In the genomic region with DNA sequence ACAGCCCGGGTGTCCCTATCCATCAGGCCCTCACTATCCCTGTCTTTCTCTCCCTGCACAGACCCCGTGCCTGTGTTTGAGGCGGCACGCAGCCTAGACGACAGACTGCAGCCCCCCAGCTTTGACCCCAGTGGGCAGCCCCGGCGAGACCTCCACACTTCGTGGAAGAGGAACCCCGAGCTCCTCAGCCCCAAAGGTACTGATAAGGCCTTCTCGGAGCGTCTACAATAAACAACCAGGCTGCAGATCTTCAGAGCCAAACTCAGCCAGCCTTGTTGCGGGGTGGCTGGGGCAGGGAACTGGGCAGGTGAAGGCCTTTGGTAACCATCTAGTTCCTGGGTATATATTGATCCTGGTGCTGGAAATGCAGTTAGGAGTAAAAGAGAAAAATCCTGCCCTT, we compare ENCODE assay signal across 28 cellular contexts.
"Had no signal": no experiment of that assay in that cellular context is flagged by ENCODE, and none has a peak within 500 bp of the region (broad histone marks: within the 10 kb centered on the region; RNA-seq: fewer than 3 reads in every experiment).

No MANE protein-coding gene starts in this region.

- H3K4me2 ChIP-seq: neural progenitor cell had no signal

- H3K9ac ChIP-seq: neural progenitor cell had no signal

- H3K4me3 ChIP-seq: neural progenitor cell, pancreas, psoas muscle, right lobe of liver, sigmoid colon, stomach, thoracic aorta, thyroid gland, tibial nerve, upper lobe of left lung, vagina had no signal

- H3K27me3 Mint-ChIP-seq: naive thymus-derived CD8-positive, alpha-beta T cell; stimulated activated naive CD8-positive, alpha-beta T cell treated with anti-CD3 and anti-CD28 coated beads, Interleukin-15, Interleukin-2, amounts not matched to agents 100 ng/mL and 50 ng/mL, for 24 hours had no signal

- H2AFZ ChIP-seq: neural progenitor cell had no signal

- H3K4me1 Mint-ChIP-seq: naive thymus-derived CD8-positive, alpha-beta T cell; nephron progenitor cell; stimulated activated effector memory CD8-positive, alpha-beta T cell treated with anti-CD3 and anti-CD28 coated beads, Interleukin-12 subunit alpha, Interleukin-12 subunit beta, amount 100 ng/mL, for 72 hours; stimulated activated naive B cell treated with anti-CD40 and anti-IgM and Interleukin-4, amounts not matched to agents 10 μg/mL and 1 μg/mL and 100 μg/mL, for 72 hours had no signal

- H3K27me3 ChIP-seq: neural progenitor cell, neutrophil, pancreas, right lobe of liver, sigmoid colon, stomach, thyroid gland, tibial nerve, upper lobe of left lung, vagina had no signal

- FAIRE-seq: pancreas, small intestine, urothelium cell line had no signal

- H3K36me3 ChIP-seq: neural progenitor cell, neutrophil, pancreas, sigmoid colon, stomach, thoracic aorta, thyroid gland, tibial nerve, upper lobe of left lung, vagina had no signal

- DNase-seq: nephron progenitor cell; nucleus accumbens; pancreas; psoas muscle; right cardiac atrium; right lobe of liver; sigmoid colon; small intestine; stimulated activated CD4-positive, alpha-beta T cell treated with anti-CD3 and anti-CD28 coated beads, Interleukin-15, amount 100 ng/mL, for 24 hours; stimulated activated CD4-positive, alpha-beta T cell treated with anti-CD3 and anti-CD28 coated beads, Interleukin-2, amount 100 ng/mL, for 24 hours; stimulated activated CD4-positive, alpha-beta T cell treated with anti-CD3 and anti-CD28 coated beads, Interleukin-2, amount 100 ng/mL, for 48 hours; stimulated activated CD4-positive, alpha-beta T cell treated with anti-CD3 and anti-CD28 coated beads, Interleukin-4, amount 100 ng/mL, for 24 hours; stimulated activated naive B cell treated with anti-CD40 and anti-IgM and Interleukin-4, amounts not matched to agents 10 μg/mL and 1 μg/mL and 100 μg/mL, for 72 hours; stimulated activated naive CD4-positive, alpha-beta T cell treated with Interleukin-2 at 50 U/mL for 16 hours; stomach; thyroid gland; trophoblast cell; upper lobe of left lung had no signal

- H3K9me3 Mint-ChIP-seq: naive thymus-derived CD8-positive, alpha-beta T cell; natural killer cell treated with Interleukin-12 subunit alpha and Interleukin-12 subunit beta and Interleukin-15 and Interleukin-18, amount 100 ng/mL, for 72 hours; nephron progenitor cell; neural progenitor cell; stimulated activated effector memory CD8-positive, alpha-beta T cell treated with anti-CD3 and anti-CD28 coated beads, Interleukin-12 subunit alpha, Interleukin-12 subunit beta, amount 100 ng/mL, for 72 hours; stimulated activated naive CD8-positive, alpha-beta T cell treated with anti-CD3 and anti-CD28 coated beads, Interleukin-15, Interleukin-2, amounts not matched to agents 100 ng/mL and 50 ng/mL, for 24 hours had no signal

- H3K9me3 ChIP-seq: neutrophil, pancreas, psoas muscle, right lobe of liver, sigmoid colon, thoracic aorta, thyroid gland, tibial nerve, upper lobe of left lung, vagina had no signal

- H3K27ac ChIP-seq: neural progenitor cell, neutrophil, pancreas, psoas muscle, right lobe of liver, sigmoid colon, stomach, thoracic aorta, thyroid gland, tibial nerve, upper lobe of left lung, vagina had no signal

- H3K36me3 Mint-ChIP-seq: natural killer cell treated with Interleukin-12 subunit alpha and Interleukin-12 subunit beta and Interleukin-15 and Interleukin-18, amount 100 ng/mL, for 72 hours; stimulated activated effector memory CD8-positive, alpha-beta T cell treated with anti-CD3 and anti-CD28 coated beads, Interleukin-12 subunit alpha, Interleukin-12 subunit beta, amount 100 ng/mL, for 72 hours; stimulated activated naive B cell treated with anti-CD40 and anti-IgM and Interleukin-4, amounts not matched to agents 10 μg/mL and 1 μg/mL and 100 μg/mL, for 72 hours had no signal

- H3K27ac Mint-ChIP-seq: natural killer cell treated with Interleukin-12 subunit alpha and Interleukin-12 subunit beta and Interleukin-15 and Interleukin-18, amount 100 ng/mL, for 72 hours; nephron progenitor cell; neural progenitor cell; stimulated activated effector memory CD8-positive, alpha-beta T cell treated with anti-CD3 and anti-CD28 coated beads, Interleukin-12 subunit alpha, Interleukin-12 subunit beta, amount 100 ng/mL, for 72 hours; stimulated activated naive B cell treated with anti-CD40 and anti-IgM and Interleukin-4, amounts not matched to agents 10 μg/mL and 1 μg/mL and 100 μg/mL, for 72 hours; stimulated activated naive CD8-positive, alpha-beta T cell treated with anti-CD3 and anti-CD28 coated beads, Interleukin-15, Interleukin-2, amounts not matched to agents 100 ng/mL and 50 ng/mL, for 24 hours had no signal

- H3K4me3 Mint-ChIP-seq: naive thymus-derived CD8-positive, alpha-beta T cell; natural killer cell treated with Interleukin-12 subunit alpha and Interleukin-12 subunit beta and Interleukin-15 and Interleukin-18, amount 100 ng/mL, for 72 hours; nephron progenitor cell; neural progenitor cell; stimulated activated effector memory CD8-positive, alpha-beta T cell treated with anti-CD3 and anti-CD28 coated beads, Interleukin-12 subunit alpha, Interleukin-12 subunit beta, amount 100 ng/mL, for 72 hours; stimulated activated naive CD8-positive, alpha-beta T cell treated with anti-CD3 and anti-CD28 coated beads, Interleukin-15, Interleukin-2, amounts not matched to agents 100 ng/mL and 50 ng/mL, for 24 hours had no signal

- H3K4me1 ChIP-seq: pancreas, psoas muscle, right lobe of liver, sigmoid colon, stomach, thyroid gland, tibial nerve, upper lobe of left lung, vagina had no signal
